In genomic region chr11:34331329-34331728, GRCh38 we compare ENCODE assay signal across 13 cellular contexts. TPM values are rescaled to one million over a fixed set of nuclear protein-coding genes. Genes with fewer than 3 reads are reported as not detected.
A peak's percentile ranks its signal among the peaks of the same experiment; 100 is the strongest.
DNase-seq lines count a peak whose midpoint lies in the region; ATAC-seq and TF ChIP-seq lines count a peak whose summit lies in the region.
"Had no signal": no experiment of that assay in that cellular context is flagged by ENCODE, and none has a peak within 500 bp of the region (broad histone marks: within the 10 kb centered on the region; RNA-seq: fewer than 3 reads in every experiment).

No MANE protein-coding gene starts in this region.

- H3K27me3 ChIP-seq in hepatocyte (no peaks in the 10 kb centered on the region), vagina (no peaks in the 10 kb centered on the region)
- H3K27me3 ChIP-seq: gastrocnemius medialis had no signal

- no peak overlapping the region for H2AFZ ChIP-seq in hepatocyte

- intact Hi-C loops in vagina (cut with DNase I): loop anchor here (2.0 kb wide), 1 partner anchor 25 kb away; no protein-coding TSS in a partner anchor

- H3K27ac ChIP-seq in hepatocyte (peak overlapping the region; percentile 58), vagina (no peak overlapping the region)
- H3K27ac ChIP-seq: gastrocnemius medialis had no signal

- no peaks in the 10 kb centered on the region for H3K9me3 ChIP-seq in hepatocyte (ENCODE audit: low read depth)
- no peaks in the 10 kb centered on the region for H3K9me3 ChIP-seq in vagina
- H3K9me3 ChIP-seq: gastrocnemius medialis had no signal

- in situ Hi-C loops in Caki2 (cut with HindIII; ENCODE audit: low pct_unique_long_range_greater_than_20kb, low sequenced_read_pairs): no loop called here

- TF ChIP-seq POLR2A in vagina (IDR thresholded peaks at IDR 0.05): no peak

- no peaks in the 10 kb centered on the region for H3K9me2 ChIP-seq in hepatocyte (replicated peaks; ENCODE audit: insufficient read depth)

- 61% methylated on average over 2 of the region's 2 CpGs for WGBS in hepatocyte (ENCODE audit: low lambda C conversion rate, missing lambda C conversion rate)

- peak overlapping the region; percentile 31 for H3K4me2 ChIP-seq in hepatocyte

- H3K4me3 ChIP-seq in LNCaP clone FGC (ENCODE audit: low read depth, low read length) (no peak overlapping the region), hepatocyte (no peak overlapping the region), vagina (no peak overlapping the region)
- H3K4me3 ChIP-seq: gastrocnemius medialis had no signal

- TF ChIP-seq CTCF in LNCaP clone FGC (IDR thresholded peaks at IDR 0.05; ENCODE audit: control insufficient read depth, extremely low read depth, insufficient read depth): no peak
- no peak for TF ChIP-seq CTCF in hepatocyte (IDR thresholded peaks at IDR 0.05; ENCODE audit: poor library complexity)
- no peak for TF ChIP-seq CTCF in GM20000 (IDR thresholded peaks at IDR 0.05; ENCODE audit: extremely low read depth, missing control alignments)
- no peak for TF ChIP-seq CTCF in vagina (IDR thresholded peaks at IDR 0.05)

- DNase-seq in Caki2 (ENCODE audit: low read depth): peak; percentile 81
- peak; percentile 88 for DNase-seq in LNCaP clone FGC (ENCODE audit: low read depth)
- DNase-seq in SHP77 treated with DMSO at 0.1 percent for 48 hours (lab: John Stamatoyannopoulos, UW): peak; percentile 28
- no peak for DNase-seq in hepatocyte (ENCODE audit: low spot score)
- no peak for DNase-seq in GM20000 (ENCODE audit: low spot score)
- no peak for DNase-seq in vagina (ENCODE audit: extremely low spot score in 2 of 2)
- DNase-seq in stimulated activated CD8-positive, alpha-beta memory T cell treated with anti-CD3 and anti-CD28 coated beads, Interleukin-4, amount 100 ng/mL, for 48 hours: no peak
- DNase-seq: gastrocnemius medialis, mesendoderm, NCI-H524, T-helper 1 cell had no signal

- H4K20me1 ChIP-seq in hepatocyte (ENCODE audit: insufficient read depth, poor library complexity, severe bottlenecking): peaks cover 35% of the 10 kb centered on the region

- peaks cover 36% of the 10 kb centered on the region for H3K4me1 ChIP-seq in hepatocyte (ENCODE audit: insufficient read depth)
- H3K4me1 ChIP-seq in vagina: peaks cover 34% of the 10 kb centered on the region

- H3K36me3 ChIP-seq in hepatocyte (replicated peaks; ENCODE audit: insufficient read depth, low read depth) (no peaks in the 10 kb centered on the region), vagina (no peaks in the 10 kb centered on the region)
- H3K36me3 ChIP-seq: gastrocnemius medialis had no signal

- H3K79me2 ChIP-seq in hepatocyte: peaks cover 71% of the 10 kb centered on the region

- no peak for ATAC-seq in HG03108 (IDR thresholded peaks at IDR 0.05; ENCODE audit: unreplicated experiment)
- ATAC-seq: gastrocnemius medialis, sciatic nerve had no signal

RNA-seq across cellular contexts. Expression of gene ABTB2, which starts 26.5 kb away (rescaled TPM):
- total RNA-seq in Caki2 (2014; rRNA removed; shearing (Covaris generic); ENCODE audit: low replicate concordance): 6.0 and 6.3 TPM in 2 replicates
- total RNA-seq in hepatocyte: 8.8 and 12.4 TPM in 2 replicates
- 14.3 and 16.5 TPM in 2 replicates for polyA plus RNA-seq in hepatocyte
- 10.8 TPM for total RNA-seq in vagina

Comparison
In these comparisons a context has a peak if more than half of its experiments do, and no peak if none do; other contexts are left out.
1. DNase-seq: peak in Caki2 (single experiment), LNCaP clone FGC (single experiment) and SHP77 treated with DMSO at 0.1 percent for 48 hours (single experiment); none in hepatocyte (single experiment), GM20000 (single experiment), vagina (0 of 2) and stimulated activated CD8-positive, alpha-beta memory T cell treated with anti-CD3 and anti-CD28 coated beads, Interleukin-4, amount 100 ng/mL, for 48 hours (single experiment).